In the genomic region with DNA sequence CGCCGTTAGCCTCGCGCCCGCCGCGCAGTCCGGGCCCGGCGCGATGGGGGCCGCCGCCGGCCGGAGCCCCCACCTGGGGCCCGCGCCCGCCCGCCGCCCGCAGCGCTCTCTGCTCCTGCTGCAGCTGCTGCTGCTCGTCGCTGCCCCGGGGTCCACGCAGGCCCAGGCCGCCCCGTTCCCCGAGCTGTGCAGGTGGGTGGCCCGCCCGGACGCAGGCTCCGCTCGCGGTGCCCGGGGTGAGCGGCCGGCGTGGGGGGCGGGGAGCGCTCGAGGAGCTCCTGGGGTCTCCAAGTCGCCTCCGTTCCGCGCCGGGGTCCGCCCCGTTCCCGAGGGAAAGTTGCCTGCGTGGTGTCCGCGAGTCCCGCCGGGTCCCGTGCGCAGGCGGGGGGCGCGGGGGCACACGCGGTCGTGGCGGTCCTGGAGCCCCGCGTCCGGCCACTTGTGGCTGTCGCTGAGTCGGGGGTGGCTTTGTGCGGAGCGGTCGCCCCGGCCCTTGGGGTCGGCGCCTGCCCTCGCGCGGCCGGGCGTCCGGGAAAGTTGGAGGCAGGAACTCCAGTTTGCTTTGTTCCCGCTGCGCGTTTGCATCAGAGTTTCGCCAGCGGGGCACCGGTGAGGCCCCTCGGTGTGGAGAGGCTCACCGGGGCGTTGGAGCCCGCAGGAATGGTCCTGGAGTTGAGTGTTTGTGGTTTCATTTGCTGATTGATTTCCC, we compare ENCODE assay signal across 1 cellular context.
A peak's percentile ranks its signal among the peaks of the same experiment; 100 is the strongest.
TF ChIP-seq lines count a peak whose summit lies in the region.

No MANE protein-coding gene starts in this region.

TF ChIP-seq in HepG2, 621 proteins besides CTCF, POLR2A, EP300 and RAD21 (continued from another document and continues in another):
- TF ChIP-seq, protein P1, sequence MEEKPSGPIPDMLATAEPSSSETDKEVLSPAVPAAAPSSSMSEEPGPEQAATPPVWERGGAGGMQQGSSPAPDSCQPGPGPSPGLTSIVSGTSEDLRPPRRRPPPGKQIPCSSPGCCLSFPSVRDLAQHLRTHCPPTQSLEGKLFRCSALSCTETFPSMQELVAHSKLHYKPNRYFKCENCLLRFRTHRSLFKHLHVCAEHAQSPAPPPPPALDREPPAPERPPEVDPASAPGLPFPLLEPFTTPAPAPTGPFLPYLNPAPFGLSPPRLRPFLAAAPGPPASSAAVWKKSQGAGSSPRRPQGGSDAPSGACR (CRISPR knock-in tag; IDR thresholded peaks at IDR 0.05), result 0 out of 2 replicates have a peak, but pooled peaks have one; percentile 17
- TF ChIP-seq ZNF274 (CRISPR knock-in tag; IDR thresholded peaks at IDR 0.05), result no peak
- TF ChIP-seq, protein P2, sequence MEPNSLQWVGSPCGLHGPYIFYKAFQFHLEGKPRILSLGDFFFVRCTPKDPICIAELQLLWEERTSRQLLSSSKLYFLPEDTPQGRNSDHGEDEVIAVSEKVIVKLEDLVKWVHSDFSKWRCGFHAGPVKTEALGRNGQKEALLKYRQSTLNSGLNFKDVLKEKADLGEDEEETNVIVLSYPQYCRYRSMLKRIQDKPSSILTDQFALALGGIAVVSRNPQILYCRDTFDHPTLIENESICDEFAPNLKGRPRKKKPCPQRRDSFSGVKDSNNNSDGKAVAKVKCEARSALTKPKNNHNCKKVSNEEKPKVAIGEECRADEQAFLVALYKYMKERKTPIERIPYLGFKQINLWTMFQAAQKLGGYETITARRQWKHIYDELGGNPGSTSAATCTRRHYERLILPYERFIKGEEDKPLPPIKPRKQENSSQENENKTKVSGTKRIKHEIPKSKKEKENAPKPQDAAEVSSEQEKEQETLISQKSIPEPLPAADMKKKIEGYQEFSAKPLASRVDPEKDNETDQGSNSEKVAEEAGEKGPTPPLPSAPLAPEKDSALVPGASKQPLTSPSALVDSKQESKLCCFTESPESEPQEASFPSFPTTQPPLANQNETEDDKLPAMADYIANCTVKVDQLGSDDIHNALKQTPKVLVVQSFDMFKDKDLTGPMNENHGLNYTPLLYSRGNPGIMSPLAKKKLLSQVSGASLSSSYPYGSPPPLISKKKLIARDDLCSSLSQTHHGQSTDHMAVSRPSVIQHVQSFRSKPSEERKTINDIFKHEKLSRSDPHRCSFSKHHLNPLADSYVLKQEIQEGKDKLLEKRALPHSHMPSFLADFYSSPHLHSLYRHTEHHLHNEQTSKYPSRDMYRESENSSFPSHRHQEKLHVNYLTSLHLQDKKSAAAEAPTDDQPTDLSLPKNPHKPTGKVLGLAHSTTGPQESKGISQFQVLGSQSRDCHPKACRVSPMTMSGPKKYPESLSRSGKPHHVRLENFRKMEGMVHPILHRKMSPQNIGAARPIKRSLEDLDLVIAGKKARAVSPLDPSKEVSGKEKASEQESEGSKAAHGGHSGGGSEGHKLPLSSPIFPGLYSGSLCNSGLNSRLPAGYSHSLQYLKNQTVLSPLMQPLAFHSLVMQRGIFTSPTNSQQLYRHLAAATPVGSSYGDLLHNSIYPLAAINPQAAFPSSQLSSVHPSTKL (CRISPR knock-in tag; IDR thresholded peaks at IDR 0.05), result peak; percentile 3; the same call in 1 of the 2 replicates
- TF ChIP-seq IRX3 (CRISPR knock-in tag; IDR thresholded peaks at IDR 0.05; ENCODE audit: borderline replicate concordance, low read depth), result peak; percentile 18; the same call in 1 of the 2 replicates
- TF ChIP-seq KLF12 (CRISPR knock-in tag; IDR thresholded peaks at IDR 0.05; ENCODE audit: borderline replicate concordance), result peak; percentile 32; the same call in 1 of the 2 replicates
- TF ChIP-seq, protein P3, sequence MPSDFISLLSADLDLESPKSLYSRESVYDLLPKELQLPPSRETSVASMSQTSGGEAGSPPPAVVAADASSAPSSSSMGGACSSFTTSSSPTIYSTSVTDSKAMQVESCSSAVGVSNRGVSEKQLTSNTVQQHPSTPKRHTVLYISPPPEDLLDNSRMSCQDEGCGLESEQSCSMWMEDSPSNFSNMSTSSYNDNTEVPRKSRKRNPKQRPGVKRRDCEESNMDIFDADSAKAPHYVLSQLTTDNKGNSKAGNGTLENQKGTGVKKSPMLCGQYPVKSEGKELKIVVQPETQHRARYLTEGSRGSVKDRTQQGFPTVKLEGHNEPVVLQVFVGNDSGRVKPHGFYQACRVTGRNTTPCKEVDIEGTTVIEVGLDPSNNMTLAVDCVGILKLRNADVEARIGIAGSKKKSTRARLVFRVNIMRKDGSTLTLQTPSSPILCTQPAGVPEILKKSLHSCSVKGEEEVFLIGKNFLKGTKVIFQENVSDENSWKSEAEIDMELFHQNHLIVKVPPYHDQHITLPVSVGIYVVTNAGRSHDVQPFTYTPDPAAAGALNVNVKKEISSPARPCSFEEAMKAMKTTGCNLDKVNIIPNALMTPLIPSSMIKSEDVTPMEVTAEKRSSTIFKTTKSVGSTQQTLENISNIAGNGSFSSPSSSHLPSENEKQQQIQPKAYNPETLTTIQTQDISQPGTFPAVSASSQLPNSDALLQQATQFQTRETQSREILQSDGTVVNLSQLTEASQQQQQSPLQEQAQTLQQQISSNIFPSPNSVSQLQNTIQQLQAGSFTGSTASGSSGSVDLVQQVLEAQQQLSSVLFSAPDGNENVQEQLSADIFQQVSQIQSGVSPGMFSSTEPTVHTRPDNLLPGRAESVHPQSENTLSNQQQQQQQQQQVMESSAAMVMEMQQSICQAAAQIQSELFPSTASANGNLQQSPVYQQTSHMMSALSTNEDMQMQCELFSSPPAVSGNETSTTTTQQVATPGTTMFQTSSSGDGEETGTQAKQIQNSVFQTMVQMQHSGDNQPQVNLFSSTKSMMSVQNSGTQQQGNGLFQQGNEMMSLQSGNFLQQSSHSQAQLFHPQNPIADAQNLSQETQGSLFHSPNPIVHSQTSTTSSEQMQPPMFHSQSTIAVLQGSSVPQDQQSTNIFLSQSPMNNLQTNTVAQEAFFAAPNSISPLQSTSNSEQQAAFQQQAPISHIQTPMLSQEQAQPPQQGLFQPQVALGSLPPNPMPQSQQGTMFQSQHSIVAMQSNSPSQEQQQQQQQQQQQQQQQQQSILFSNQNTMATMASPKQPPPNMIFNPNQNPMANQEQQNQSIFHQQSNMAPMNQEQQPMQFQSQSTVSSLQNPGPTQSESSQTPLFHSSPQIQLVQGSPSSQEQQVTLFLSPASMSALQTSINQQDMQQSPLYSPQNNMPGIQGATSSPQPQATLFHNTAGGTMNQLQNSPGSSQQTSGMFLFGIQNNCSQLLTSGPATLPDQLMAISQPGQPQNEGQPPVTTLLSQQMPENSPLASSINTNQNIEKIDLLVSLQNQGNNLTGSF (CRISPR knock-in tag; IDR thresholded peaks at IDR 0.05), result 0 out of 2 replicates have a peak, but pooled peaks have one; percentile 43
- TF ChIP-seq ZNF772 (CRISPR knock-in tag; IDR thresholded peaks at IDR 0.05), result peak; percentile 53; the same call in 1 of the 2 replicates
- TF ChIP-seq ZNF792 (CRISPR knock-in tag; IDR thresholded peaks at IDR 0.05), result no peak
- 0 out of 2 replicates have a peak, but pooled peaks have one; percentile 47 for TF ChIP-seq NKX3-1 (CRISPR knock-in tag; IDR thresholded peaks at IDR 0.05)
- TF ChIP-seq ISX (CRISPR knock-in tag; conservative IDR thresholded peaks at IDR 0.05), result 0 out of 2 replicates have a peak, but pooled peaks have one; percentile 64
- TF ChIP-seq, protein P4, sequence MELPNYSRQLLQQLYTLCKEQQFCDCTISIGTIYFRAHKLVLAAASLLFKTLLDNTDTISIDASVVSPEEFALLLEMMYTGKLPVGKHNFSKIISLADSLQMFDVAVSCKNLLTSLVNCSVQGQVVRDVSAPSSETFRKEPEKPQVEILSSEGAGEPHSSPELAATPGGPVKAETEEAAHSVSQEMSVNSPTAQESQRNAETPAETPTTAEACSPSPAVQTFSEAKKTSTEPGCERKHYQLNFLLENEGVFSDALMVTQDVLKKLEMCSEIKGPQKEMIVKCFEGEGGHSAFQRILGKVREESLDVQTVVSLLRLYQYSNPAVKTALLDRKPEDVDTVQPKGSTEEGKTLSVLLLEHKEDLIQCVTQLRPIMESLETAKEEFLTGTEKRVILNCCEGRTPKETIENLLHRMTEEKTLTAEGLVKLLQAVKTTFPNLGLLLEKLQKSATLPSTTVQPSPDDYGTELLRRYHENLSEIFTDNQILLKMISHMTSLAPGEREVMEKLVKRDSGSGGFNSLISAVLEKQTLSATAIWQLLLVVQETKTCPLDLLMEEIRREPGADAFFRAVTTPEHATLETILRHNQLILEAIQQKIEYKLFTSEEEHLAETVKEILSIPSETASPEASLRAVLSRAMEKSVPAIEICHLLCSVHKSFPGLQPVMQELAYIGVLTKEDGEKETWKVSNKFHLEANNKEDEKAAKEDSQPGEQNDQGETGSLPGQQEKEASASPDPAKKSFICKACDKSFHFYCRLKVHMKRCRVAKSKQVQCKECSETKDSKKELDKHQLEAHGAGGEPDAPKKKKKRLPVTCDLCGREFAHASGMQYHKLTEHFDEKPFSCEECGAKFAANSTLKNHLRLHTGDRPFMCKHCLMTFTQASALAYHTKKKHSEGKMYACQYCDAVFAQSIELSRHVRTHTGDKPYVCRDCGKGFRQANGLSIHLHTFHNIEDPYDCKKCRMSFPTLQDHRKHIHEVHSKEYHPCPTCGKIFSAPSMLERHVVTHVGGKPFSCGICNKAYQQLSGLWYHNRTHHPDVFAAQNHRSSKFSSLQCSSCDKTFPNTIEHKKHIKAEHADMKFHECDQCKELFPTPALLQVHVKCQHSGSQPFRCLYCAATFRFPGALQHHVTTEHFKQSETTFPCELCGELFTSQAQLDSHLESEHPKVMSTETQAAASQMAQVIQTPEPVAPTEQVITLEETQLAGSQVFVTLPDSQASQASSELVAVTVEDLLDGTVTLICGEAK (IDR thresholded peaks at IDR 0.05), result no peak
- TF ChIP-seq, protein P4 (CRISPR knock-in tag; IDR thresholded peaks at IDR 0.05), result peak; percentile 58; the same call in 1 of the 2 replicates
- 0 out of 2 replicates have a peak, but pooled peaks have one; percentile 9 for TF ChIP-seq HOXA3 (CRISPR knock-in tag; IDR thresholded peaks at IDR 0.05)
- TF ChIP-seq SRSF4 (IDR thresholded peaks at IDR 0.05; ENCODE audit: low read depth, low read length, poor library complexity, severe bottlenecking), result no peak
- 0 out of 2 replicates have a peak, but pooled peaks have one; percentile 53 for TF ChIP-seq NRL (CRISPR knock-in tag; IDR thresholded peaks at IDR 0.05; ENCODE audit: borderline replicate concordance)
- no peak for TF ChIP-seq TOE1 (CRISPR knock-in tag; IDR thresholded peaks at IDR 0.05)
- peak; percentile 25 for TF ChIP-seq YEATS4 (CRISPR knock-in tag; IDR thresholded peaks at IDR 0.05; ENCODE audit: borderline replicate concordance)
- 0 out of 2 replicates have a peak, but pooled peaks have one; percentile 23 for TF ChIP-seq ARNTL (CRISPR knock-in tag; IDR thresholded peaks at IDR 0.05)
- TF ChIP-seq KDM5B (CRISPR knock-in tag; IDR thresholded peaks at IDR 0.05; ENCODE audit: borderline replicate concordance), result peak; percentile 66; the same call in 1 of the 2 replicates
- TF ChIP-seq ELF4 (CRISPR knock-in tag; IDR thresholded peaks at IDR 0.05; ENCODE audit: borderline replicate concordance), result 0 out of 2 replicates have a peak, but pooled peaks have one; percentile 3
- TF ChIP-seq ARID2 (CRISPR knock-in tag; IDR thresholded peaks at IDR 0.05; ENCODE audit: borderline replicate concordance), result no peak; the same call in 1 of the 2 replicates
- TF ChIP-seq, protein P5, sequence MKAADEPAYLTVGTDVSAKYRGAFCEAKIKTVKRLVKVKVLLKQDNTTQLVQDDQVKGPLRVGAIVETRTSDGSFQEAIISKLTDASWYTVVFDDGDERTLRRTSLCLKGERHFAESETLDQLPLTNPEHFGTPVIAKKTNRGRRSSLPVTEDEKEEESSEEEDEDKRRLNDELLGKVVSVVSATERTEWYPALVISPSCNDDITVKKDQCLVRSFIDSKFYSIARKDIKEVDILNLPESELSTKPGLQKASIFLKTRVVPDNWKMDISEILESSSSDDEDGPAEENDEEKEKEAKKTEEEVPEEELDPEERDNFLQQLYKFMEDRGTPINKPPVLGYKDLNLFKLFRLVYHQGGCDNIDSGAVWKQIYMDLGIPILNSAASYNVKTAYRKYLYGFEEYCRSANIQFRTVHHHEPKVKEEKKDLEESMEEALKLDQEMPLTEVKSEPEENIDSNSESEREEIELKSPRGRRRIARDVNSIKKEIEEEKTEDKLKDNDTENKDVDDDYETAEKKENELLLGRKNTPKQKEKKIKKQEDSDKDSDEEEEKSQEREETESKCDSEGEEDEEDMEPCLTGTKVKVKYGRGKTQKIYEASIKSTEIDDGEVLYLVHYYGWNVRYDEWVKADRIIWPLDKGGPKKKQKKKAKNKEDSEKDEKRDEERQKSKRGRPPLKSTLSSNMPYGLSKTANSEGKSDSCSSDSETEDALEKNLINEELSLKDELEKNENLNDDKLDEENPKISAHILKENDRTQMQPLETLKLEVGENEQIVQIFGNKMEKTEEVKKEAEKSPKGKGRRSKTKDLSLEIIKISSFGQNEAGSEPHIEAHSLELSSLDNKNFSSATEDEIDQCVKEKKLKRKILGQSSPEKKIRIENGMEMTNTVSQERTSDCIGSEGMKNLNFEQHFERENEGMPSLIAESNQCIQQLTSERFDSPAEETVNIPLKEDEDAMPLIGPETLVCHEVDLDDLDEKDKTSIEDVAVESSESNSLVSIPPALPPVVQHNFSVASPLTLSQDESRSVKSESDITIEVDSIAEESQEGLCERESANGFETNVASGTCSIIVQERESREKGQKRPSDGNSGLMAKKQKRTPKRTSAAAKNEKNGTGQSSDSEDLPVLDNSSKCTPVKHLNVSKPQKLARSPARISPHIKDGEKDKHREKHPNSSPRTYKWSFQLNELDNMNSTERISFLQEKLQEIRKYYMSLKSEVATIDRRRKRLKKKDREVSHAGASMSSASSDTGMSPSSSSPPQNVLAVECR (CRISPR knock-in tag; IDR thresholded peaks at IDR 0.05; ENCODE audit: borderline replicate concordance), result no peak; the same call in 1 of the 2 replicates
- TF ChIP-seq KDM2A (CRISPR knock-in tag; IDR thresholded peaks at IDR 0.05; ENCODE audit: borderline replicate concordance, low read depth), result peak; percentile 33; the same call in 1 of the 2 replicates
- TF ChIP-seq ZNF891 (CRISPR knock-in tag; IDR thresholded peaks at IDR 0.05), result peak; percentile 78
- peak; percentile 34; the same call in 1 of the 2 replicates for TF ChIP-seq ZBTB7A (CRISPR knock-in tag; IDR thresholded peaks at IDR 0.05)
- TF ChIP-seq CAMTA2 (CRISPR knock-in tag; IDR thresholded peaks at IDR 0.05; ENCODE audit: borderline replicate concordance), result no peak
